In genomic region chr17:32006957-32007462, GRCh38 we compare ENCODE assay signal across 7 cellular contexts. TPM values are rescaled to one million over a fixed set of nuclear protein-coding genes. Genes with fewer than 3 reads are reported as not detected.
DNase-seq lines count a peak whose midpoint lies in the region; ATAC-seq, FAIRE-seq and TF ChIP-seq lines count a peak whose summit lies in the region.

Gene LRRC37B (plus strand): TSS chr17:32007383. CDS start chr17:32021393, 14,010 bp downstream.

- peak within 1 kb of the TSS; percentile 30 for H3K27ac ChIP-seq in skeletal muscle tissue (ENCODE audit: low read depth, low read length)

- H3K9ac ChIP-seq in skeletal muscle tissue (ENCODE audit: low read depth in 1 of 3, low read length in 3 of 3) = peak within 1 kb of the TSS; percentile 77 to 87 (median 87)

- FAIRE-seq in GM18507 (lab: Jason Lieb, UNC) = peak; percentile 71

- no peaks in the 10 kb centered on the region for H3K9me3 ChIP-seq in iPS-18c (ENCODE audit: control insufficient read depth, insufficient read depth, low read length)
- no peaks in the 10 kb centered on the region for H3K9me3 ChIP-seq in skeletal muscle tissue (ENCODE audit: control insufficient read depth in 3 of 3, low read length in 3 of 3)

- peaks cover 23% of the 10 kb centered on the region for H3K36me3 Mint-ChIP-seq in brain

- H3K4me1 ChIP-seq in skeletal muscle tissue (ENCODE audit: control insufficient read depth in 3 of 3, insufficient read depth in 3 of 3, low read length in 3 of 3) = peaks cover 4 to 8% (median 5%) of the 10 kb centered on the region in 3 donors

- peaks cover 4% of the 10 kb centered on the region for H3K27me3 Mint-ChIP-seq in brain

- DNase-seq in GM18507 (ENCODE audit: extremely low spot score, insufficient read length, low read depth) = peak; percentile 80
- DNase-seq in NCI-H2107 treated with DMSO at 0.1 percent for 48 hours (lab: John Stamatoyannopoulos, UW; ENCODE audit: unreplicated experiment) = peak; percentile 59
- DNase-seq in UCSD-AML1 (lab: John Stamatoyannopoulos, UW; ENCODE audit: unreplicated experiment) = peak; percentile 88

- H3K9me3 Mint-ChIP-seq in brain = peaks cover 0 to 20% (median 0%) of the 10 kb centered on the region in 5 experiments

- H3K4me3 Mint-ChIP-seq in brain = peak within 1 kb of the TSS; percentile 88 to 96 (median 93)

- H3K4me1 Mint-ChIP-seq in brain = peaks cover 36% of the 10 kb centered on the region

- ATAC-seq in HG02970 (IDR thresholded peaks at IDR 0.05; ENCODE audit: low FRiP score, unreplicated experiment) = peak; percentile 78

- TF ChIP-seq CTCF in brain (conservative IDR thresholded peaks at IDR 0.05) = peak; percentile 89 to 93

- H3K27ac Mint-ChIP-seq in brain = peak within 1 kb of the TSS; percentile 90 to 95 (median 93)

- H3K4me3 ChIP-seq in iPS-18c (ENCODE audit: insufficient read depth, low read depth, low read length) = peak within 1 kb of the TSS; percentile 63
- peak within 1 kb of the TSS; percentile 95 to 98 (median 96) for H3K4me3 ChIP-seq in skeletal muscle tissue (ENCODE audit: low read length in 3 of 3)

- no peaks in the 10 kb centered on the region for H3K27me3 ChIP-seq in skeletal muscle tissue (ENCODE audit: control insufficient read depth in 3 of 3, insufficient read depth in 3 of 3, low read length in 3 of 3)

- no peaks in the 10 kb centered on the region for H3K36me3 ChIP-seq in skeletal muscle tissue (ENCODE audit: control insufficient read depth in 3 of 3, insufficient read depth in 3 of 3, low read length in 3 of 3)

RNA-seq across cellular contexts. Expression of gene LRRC37B, which starts in this region (rescaled TPM):
- 11.0 TPM for polyA plus RNA-seq in brain (ENCODE audit: insufficient read depth, low read depth, low replicate concordance)
- 14.6 TPM for total RNA-seq in skeletal muscle tissue

Comparison
In these comparisons a context has a peak if more than half of its experiments do, and no peak if none do; other contexts are left out.
1. Peak in every context shown above with its lines: DNase-seq, ATAC-seq, H3K4me3 ChIP-seq and H3K27ac ChIP-seq.